ENCODE assay signal across 1 cellular context in the genomic region with DNA sequence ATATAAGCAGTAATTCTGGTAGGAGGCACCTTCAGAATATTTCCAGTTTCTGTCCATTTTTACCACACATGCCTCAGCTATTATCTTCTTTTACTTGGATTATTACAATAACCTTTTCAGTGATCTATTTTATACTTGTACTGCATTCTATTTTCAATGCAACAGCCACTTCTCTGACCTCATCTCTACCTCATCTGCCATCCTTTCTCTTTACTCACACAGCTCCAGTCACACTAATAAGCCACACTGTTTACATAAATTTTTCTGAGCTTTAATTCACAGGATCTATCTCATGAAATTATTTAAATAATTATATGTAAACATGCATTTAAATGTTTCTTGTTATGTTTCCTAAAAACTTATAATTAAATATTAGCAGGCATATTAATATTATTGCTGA.
TF ChIP-seq lines count a peak whose summit lies in the region.

No MANE protein-coding gene starts in this region.

TF ChIP-seq in SK-N-SH, 30 proteins besides CTCF, POLR2A, EP300 and RAD21:
- no peak for TF ChIP-seq MEF2A (IDR thresholded peaks at IDR 0.05; ENCODE audit: borderline replicate concordance, low read depth)
